In the genomic region with DNA sequence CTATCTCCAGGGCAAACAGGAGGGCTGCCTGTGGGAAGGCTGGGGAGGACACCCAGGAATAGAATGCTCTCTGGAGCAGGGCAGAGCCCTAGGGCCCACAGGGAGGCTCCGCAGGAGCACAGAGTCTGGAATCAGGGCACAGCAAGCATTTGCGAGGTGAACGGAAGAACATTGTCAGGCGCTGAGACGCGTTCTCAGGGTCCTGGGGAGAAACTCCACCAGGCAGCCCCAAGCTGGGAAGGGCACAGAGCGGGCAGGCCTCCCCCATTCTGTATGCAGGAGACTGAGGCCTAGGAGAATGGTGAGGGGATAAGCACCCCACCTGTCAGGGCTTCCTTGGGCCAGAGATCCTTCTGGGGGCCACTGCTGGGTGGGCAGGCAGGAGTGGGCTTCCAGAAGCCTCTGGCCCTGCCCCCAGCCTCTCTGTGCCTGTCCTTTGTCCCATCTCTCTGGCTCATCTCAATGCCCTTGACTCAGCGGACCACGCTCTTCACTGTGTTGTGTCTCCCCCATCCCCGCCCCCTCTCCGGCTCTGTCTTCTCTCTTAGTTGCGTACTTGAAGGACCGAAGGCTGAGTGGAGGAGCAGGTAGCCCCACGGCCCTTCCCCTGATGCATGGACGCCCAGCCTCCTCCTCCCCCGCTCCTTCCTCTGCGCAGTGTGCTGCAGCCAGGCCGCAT, we compare ENCODE assay signal across 21 cellular contexts. TPM values are rescaled to one million over a fixed set of nuclear protein-coding genes. Genes with fewer than 3 reads are reported as not detected.
DNase-seq lines count a peak whose midpoint lies in the region; ATAC-seq and TF ChIP-seq lines count a peak whose summit lies in the region.
"Had no signal": no experiment of that assay in that cellular context is flagged by ENCODE, and none has a peak within 500 bp of the region (broad histone marks: within the 10 kb centered on the region; RNA-seq: fewer than 3 reads in every experiment).

No MANE protein-coding gene starts in this region.

- no peaks in the 10 kb centered on the region; the same call in 1 of the 2 replicates for H3K27me3 ChIP-seq in H7 (ENCODE audit: control insufficient read depth, insufficient read depth, low read length)
- H3K27me3 ChIP-seq: brain microvascular endothelial cell had no signal

- peaks cover 11% of the 10 kb centered on the region for H3K27me3 Mint-ChIP-seq in endothelial cell (ENCODE audit: unreplicated experiment)
- H3K27me3 Mint-ChIP-seq in osteocyte (ENCODE audit: unreplicated experiment), result no peaks in the 10 kb centered on the region
- no peaks in the 10 kb centered on the region for H3K27me3 Mint-ChIP-seq in naive thymus-derived CD8-positive, alpha-beta T cell
- H3K27me3 Mint-ChIP-seq: activated CD4-positive, alpha-beta memory T cell treated with anti-CD3 and anti-CD28 coated beads, Interleukin-2, amount 10 ng/mL, durations not matched to agents 7 days and 5 days; activated T-helper 17 cell treated with anti-CD3 and anti-CD28 coated beads, Interleukin-2, amount 50 U/mL, for 72 hours; natural killer cell treated with Interleukin-12 subunit alpha and Interleukin-12 subunit beta and Interleukin-15 and Interleukin-18, amount 100 ng/mL, for 72 hours; stimulated activated naive CD8-positive, alpha-beta T cell treated with anti-CD3 and anti-CD28 coated beads, Interleukin-15, Interleukin-2, amounts not matched to agents 100 ng/mL and 50 ng/mL, for 24 hours had no signal

- H3K4me3 ChIP-seq in H7 (ENCODE audit: insufficient read depth, low read depth, low read length), result no peak overlapping the region
- H3K4me3 ChIP-seq: skin epidermis, transverse colon had no signal

- peaks cover 8% of the 10 kb centered on the region for H3K4me1 Mint-ChIP-seq in endothelial cell (ENCODE audit: unreplicated experiment)
- peaks cover 7% of the 10 kb centered on the region for H3K4me1 Mint-ChIP-seq in osteocyte (ENCODE audit: unreplicated experiment)
- H3K4me1 Mint-ChIP-seq in naive thymus-derived CD8-positive, alpha-beta T cell, result peaks cover 7 to 24% (median 11%) of the 10 kb centered on the region in 4 donors

- H3K27ac Mint-ChIP-seq in endothelial cell (ENCODE audit: unreplicated experiment) (peak overlapping the region; percentile 67), osteocyte (ENCODE audit: unreplicated experiment) (no peak overlapping the region)
- peak overlapping the region in 2 of 10 donors; percentile 39 to 47 for H3K27ac Mint-ChIP-seq in naive thymus-derived CD8-positive, alpha-beta T cell
- H3K27ac Mint-ChIP-seq: activated CD4-positive, alpha-beta memory T cell treated with anti-CD3 and anti-CD28 coated beads, Interleukin-2, amount 10 ng/mL, durations not matched to agents 7 days and 5 days; activated T-helper 17 cell treated with anti-CD3 and anti-CD28 coated beads, Interleukin-2, amount 50 U/mL, for 72 hours; natural killer cell treated with Interleukin-12 subunit alpha and Interleukin-12 subunit beta and Interleukin-15 and Interleukin-18, amount 100 ng/mL, for 72 hours; stimulated activated naive CD8-positive, alpha-beta T cell treated with anti-CD3 and anti-CD28 coated beads, Interleukin-15, Interleukin-2, amounts not matched to agents 100 ng/mL and 50 ng/mL, for 24 hours had no signal

- no peak for ATAC-seq in naive thymus-derived CD8-positive, alpha-beta T cell
- ATAC-seq in HG03342 (IDR thresholded peaks at IDR 0.05; ENCODE audit: unreplicated experiment), result no peak
- ATAC-seq: activated T-helper 17 cell treated with anti-CD3 and anti-CD28 coated beads, Interleukin-2, amount 50 U/mL, for 72 hours; left colon; natural killer cell treated with Interleukin-12 subunit alpha and Interleukin-12 subunit beta and Interleukin-15 and Interleukin-18, amount 100 ng/mL, for 72 hours had no signal

- POLR2A ChIA-PET in naive thymus-derived CD8-positive, alpha-beta T cell (lab: Charles Lee), result no interaction called here

- no peak overlapping the region for H3K4me3 Mint-ChIP-seq in endothelial cell (ENCODE audit: unreplicated experiment)
- no peak overlapping the region for H3K4me3 Mint-ChIP-seq in osteocyte (ENCODE audit: unreplicated experiment)
- no peak overlapping the region for H3K4me3 Mint-ChIP-seq in naive thymus-derived CD8-positive, alpha-beta T cell
- H3K4me3 Mint-ChIP-seq: activated CD4-positive, alpha-beta memory T cell treated with anti-CD3 and anti-CD28 coated beads, Interleukin-2, amount 10 ng/mL, durations not matched to agents 7 days and 5 days; activated T-helper 17 cell treated with anti-CD3 and anti-CD28 coated beads, Interleukin-2, amount 50 U/mL, for 72 hours; natural killer cell treated with Interleukin-12 subunit alpha and Interleukin-12 subunit beta and Interleukin-15 and Interleukin-18, amount 100 ng/mL, for 72 hours; stimulated activated naive CD8-positive, alpha-beta T cell treated with anti-CD3 and anti-CD28 coated beads, Interleukin-15, Interleukin-2, amounts not matched to agents 100 ng/mL and 50 ng/mL, for 24 hours had no signal

- no peaks in the 10 kb centered on the region for H3K9me3 Mint-ChIP-seq in endothelial cell (ENCODE audit: unreplicated experiment)
- no peaks in the 10 kb centered on the region for H3K9me3 Mint-ChIP-seq in osteocyte (ENCODE audit: unreplicated experiment)
- no peaks in the 10 kb centered on the region for H3K9me3 Mint-ChIP-seq in naive thymus-derived CD8-positive, alpha-beta T cell
- H3K9me3 Mint-ChIP-seq: activated CD4-positive, alpha-beta memory T cell treated with anti-CD3 and anti-CD28 coated beads, Interleukin-2, amount 10 ng/mL, durations not matched to agents 7 days and 5 days; activated T-helper 17 cell treated with anti-CD3 and anti-CD28 coated beads, Interleukin-2, amount 50 U/mL, for 72 hours; natural killer cell treated with Interleukin-12 subunit alpha and Interleukin-12 subunit beta and Interleukin-15 and Interleukin-18, amount 100 ng/mL, for 72 hours; stimulated activated naive CD8-positive, alpha-beta T cell treated with anti-CD3 and anti-CD28 coated beads, Interleukin-15, Interleukin-2, amounts not matched to agents 100 ng/mL and 50 ng/mL, for 24 hours had no signal

- DNase-seq in activated CD4-positive, CD25-positive, alpha-beta regulatory T cell treated with anti-CD3 and anti-CD28 coated beads, Interleukin-2, amount 50 U/mL, for 72 hours, result peak; percentile 25
- DNase-seq in activated CD4-positive, CD25-positive, alpha-beta regulatory T cell (lab: John Stamatoyannopoulos, UW), result no peak
- DNase-seq in H7 (peak; percentile 36), endothelial cell (ENCODE audit: low spot score) (no peak), osteocyte (ENCODE audit: extremely low spot score, unreplicated experiment) (peak; percentile 82), NCI-H1092 treated with DMSO at 0.1 percent for 48 hours (lab: John Stamatoyannopoulos, UW) (no peak)
- no peak for DNase-seq in naive thymus-derived CD8-positive, alpha-beta T cell
- DNase-seq: activated CD4-positive, alpha-beta memory T cell treated with anti-CD3 and anti-CD28 coated beads, Interleukin-2, amount 10 ng/mL, durations not matched to agents 7 days and 5 days; brain microvascular endothelial cell; HCEC 1CT; left colon; midbrain; NCI-H526 treated with DMSO at 0.1 percent for 48 hours; stimulated activated CD4-positive, alpha-beta T cell treated with anti-CD3 and anti-CD28 coated beads, Interleukin-2, amount 100 ng/mL, for 48 hours; T1000; transverse colon had no signal

- peaks cover 6% of the 10 kb centered on the region for H3K36me3 Mint-ChIP-seq in endothelial cell (ENCODE audit: low read depth, unreplicated experiment)
- no peaks in the 10 kb centered on the region for H3K36me3 Mint-ChIP-seq in osteocyte (ENCODE audit: unreplicated experiment)
- H3K36me3 Mint-ChIP-seq in naive thymus-derived CD8-positive, alpha-beta T cell, result no peaks in the 10 kb centered on the region
- H3K36me3 Mint-ChIP-seq: natural killer cell treated with Interleukin-12 subunit alpha and Interleukin-12 subunit beta and Interleukin-15 and Interleukin-18, amount 100 ng/mL, for 72 hours had no signal

- no peak for TF ChIP-seq CTCF in endothelial cell (IDR thresholded peaks at IDR 0.05; ENCODE audit: unreplicated experiment)
- no peak for TF ChIP-seq CTCF in osteocyte (IDR thresholded peaks at IDR 0.05)

- H3K36me3 ChIP-seq in H7 (replicated peaks; ENCODE audit: control insufficient read depth, insufficient read depth, low read length), result no peaks in the 10 kb centered on the region; the same call in 1 of the 2 replicates
- H3K36me3 ChIP-seq: brain microvascular endothelial cell, transverse colon had no signal

RNA-seq across cellular contexts. Expression of a gene that starts 5.1 kb away (rescaled TPM):
- 32.2 and 39.4 TPM in 2 replicates for total RNA-seq in H7 (2014; rRNA removed; shearing (Covaris generic))
- 7.9 TPM for total RNA-seq in endothelial cell (ENCODE audit: unreplicated experiment)
- total RNA-seq in osteocyte, result 17.3 and 19.9 TPM in 2 replicates
- total RNA-seq in naive thymus-derived CD8-positive, alpha-beta T cell, result 10 to 100 TPM; 38.6 to 45.6 TPM
- 10 to 100 TPM in 2 of 3 donors, 1 to 10 TPM in 1; 9.8 to 14.5 (median 11.6) TPM for polyA plus RNA-seq in naive thymus-derived CD8-positive, alpha-beta T cell

RNA-seq across cellular contexts. Expression of a gene that starts 10.3 kb away (rescaled TPM):
- total RNA-seq in H7 (2014; rRNA removed; shearing (Covaris generic)), result 24.9 and 27.6 TPM in 2 replicates
- total RNA-seq in endothelial cell (ENCODE audit: unreplicated experiment) (5.9 TPM), osteocyte (10.5 and 13.1 TPM in 2 replicates)
- 1 to 10 TPM; 1.5 to 1.6 TPM for total RNA-seq in naive thymus-derived CD8-positive, alpha-beta T cell
- under 1 TPM in 2 of 3 donors, not detected in 1; 0.13 to 0.56 TPM for polyA plus RNA-seq in naive thymus-derived CD8-positive, alpha-beta T cell

Comparison
In these comparisons a context has a peak if more than half of its experiments do, and no peak if none do; other contexts are left out.
1. DNase-seq: peak in activated CD4-positive, CD25-positive, alpha-beta regulatory T cell treated with anti-CD3 and anti-CD28 coated beads, Interleukin-2, amount 50 U/mL, for 72 hours (single experiment), H7 (single experiment) and osteocyte (single experiment); none in activated CD4-positive, CD25-positive, alpha-beta regulatory T cell (0 of 4), endothelial cell (single experiment), naive thymus-derived CD8-positive, alpha-beta T cell (0 of 10) and NCI-H1092 treated with DMSO at 0.1 percent for 48 hours (single experiment).